ENCODE assay signal across 24 cellular contexts in the genomic region with DNA sequence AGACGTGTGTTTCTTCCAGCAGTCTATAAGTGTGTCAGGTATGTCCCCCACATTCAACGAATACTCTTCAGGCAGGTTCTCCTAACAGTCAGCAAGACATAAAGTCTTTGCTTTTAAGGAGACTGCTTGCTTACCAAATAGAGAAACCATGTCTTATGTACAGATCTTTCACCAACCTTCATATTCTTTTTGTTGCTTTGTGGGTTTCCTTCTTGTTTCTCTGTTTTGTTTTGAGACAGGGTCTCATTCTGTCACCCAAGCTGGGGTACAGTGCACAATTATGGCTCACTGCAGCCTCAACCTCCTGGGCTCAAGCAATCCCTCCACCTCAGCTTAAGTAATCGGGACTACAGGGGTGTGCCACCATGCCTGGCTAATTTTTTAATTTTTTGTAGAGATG.
"Had no signal": no experiment of that assay in that cellular context is flagged by ENCODE, and none has a peak within 500 bp of the region (broad histone marks: within the 10 kb centered on the region; RNA-seq: fewer than 3 reads in every experiment).

No MANE protein-coding gene starts in this region.

- H3K9me3 ChIP-seq: testis, vagina had no signal

- H3K27ac Mint-ChIP-seq: activated CD4-positive, alpha-beta memory T cell treated with anti-CD3 and anti-CD28 coated beads, Interleukin-2, amount 10 ng/mL, durations not matched to agents 7 days and 5 days; activated naive CD8-positive, alpha-beta T cell treated with anti-CD3 and anti-CD28 coated beads, Interleukin-2, amount 50 U/mL, for 24 hours; neural progenitor cell; type B pancreatic cell had no signal

- H3K27me3 ChIP-seq: foreskin keratinocyte, hepatocyte, neural progenitor cell, testis, vagina had no signal

- H3K27me3 Mint-ChIP-seq: activated CD4-positive, alpha-beta memory T cell treated with anti-CD3 and anti-CD28 coated beads, Interleukin-2, amount 10 ng/mL, durations not matched to agents 7 days and 5 days; activated naive CD8-positive, alpha-beta T cell treated with anti-CD3 and anti-CD28 coated beads, Interleukin-2, amount 50 U/mL, for 24 hours; naive thymus-derived CD4-positive, alpha-beta T cell; stimulated activated memory B cell treated with anti-CD40 and anti-IgM and Interleukin-4, amounts not matched to agents 10 μg/mL and 1 μg/mL and 100 μg/mL, for 72 hours; type B pancreatic cell had no signal

- H3K27ac ChIP-seq: coronary artery, foreskin keratinocyte, hepatocyte, neural progenitor cell, testis, vagina had no signal

- H3K36me3 Mint-ChIP-seq: immature natural killer cell, type B pancreatic cell had no signal

- ATAC-seq: activated naive CD8-positive, alpha-beta T cell treated with anti-CD3 and anti-CD28 coated beads, Interleukin-2, amount 50 U/mL, for 24 hours; foreskin keratinocyte; left lobe of liver; naive thymus-derived CD4-positive, alpha-beta T cell; sciatic nerve; stimulated activated memory B cell treated with anti-CD40 and anti-IgM and Interleukin-4, amounts not matched to agents 10 μg/mL and 1 μg/mL and 100 μg/mL, for 72 hours had no signal

- H3K4me1 ChIP-seq: testis had no signal

- H3K4me3 Mint-ChIP-seq: activated CD4-positive, alpha-beta memory T cell treated with anti-CD3 and anti-CD28 coated beads, Interleukin-2, amount 10 ng/mL, durations not matched to agents 7 days and 5 days; activated naive CD8-positive, alpha-beta T cell treated with anti-CD3 and anti-CD28 coated beads, Interleukin-2, amount 50 U/mL, for 24 hours; immature natural killer cell; naive thymus-derived CD4-positive, alpha-beta T cell; neural progenitor cell; stimulated activated memory B cell treated with anti-CD40 and anti-IgM and Interleukin-4, amounts not matched to agents 10 μg/mL and 1 μg/mL and 100 μg/mL, for 72 hours; type B pancreatic cell had no signal

- H3K9me3 Mint-ChIP-seq: activated CD4-positive, alpha-beta memory T cell treated with anti-CD3 and anti-CD28 coated beads, Interleukin-2, amount 10 ng/mL, durations not matched to agents 7 days and 5 days; activated naive CD8-positive, alpha-beta T cell treated with anti-CD3 and anti-CD28 coated beads, Interleukin-2, amount 50 U/mL, for 24 hours; immature natural killer cell; naive thymus-derived CD4-positive, alpha-beta T cell; neural progenitor cell; stimulated activated memory B cell treated with anti-CD40 and anti-IgM and Interleukin-4, amounts not matched to agents 10 μg/mL and 1 μg/mL and 100 μg/mL, for 72 hours; type B pancreatic cell had no signal

- DNase-seq: activated CD4-positive, alpha-beta memory T cell treated with anti-CD3 and anti-CD28 coated beads, Interleukin-2, amount 10 ng/mL, durations not matched to agents 7 days and 5 days; activated CD4-positive, alpha-beta T cell treated with anti-CD3 and anti-CD28 coated beads for 4 hours; activated CD4-positive, CD25-positive, alpha-beta regulatory T cell; activated gamma-delta T cell; activated naive CD4-positive, alpha-beta T cell treated with anti-CD3 and anti-CD28 coated beads, Interleukin-2, amount 50 U/mL, for 16 hours; activated naive CD8-positive, alpha-beta T cell treated with anti-CD3 and anti-CD28 coated beads, Interleukin-2, amount 50 U/mL, for 24 hours; cerebellar nuclear complex; foreskin keratinocyte; immature natural killer cell; naive thymus-derived CD4-positive, alpha-beta T cell; posterior cingulate gyrus; small intestine; stimulated activated CD4-positive, alpha-beta T cell treated with anti-CD3 and anti-CD28 coated beads, Interleukin-2, amount 100 ng/mL, for 24 hours; T1000; testis had no signal

- H3K36me3 ChIP-seq: neural progenitor cell, vagina had no signal

- H3K4me3 ChIP-seq: coronary artery, hepatocyte, lung, neural progenitor cell, testis, vagina had no signal
